13 cellular contexts compared by ENCODE assay signal in the genomic region with DNA sequence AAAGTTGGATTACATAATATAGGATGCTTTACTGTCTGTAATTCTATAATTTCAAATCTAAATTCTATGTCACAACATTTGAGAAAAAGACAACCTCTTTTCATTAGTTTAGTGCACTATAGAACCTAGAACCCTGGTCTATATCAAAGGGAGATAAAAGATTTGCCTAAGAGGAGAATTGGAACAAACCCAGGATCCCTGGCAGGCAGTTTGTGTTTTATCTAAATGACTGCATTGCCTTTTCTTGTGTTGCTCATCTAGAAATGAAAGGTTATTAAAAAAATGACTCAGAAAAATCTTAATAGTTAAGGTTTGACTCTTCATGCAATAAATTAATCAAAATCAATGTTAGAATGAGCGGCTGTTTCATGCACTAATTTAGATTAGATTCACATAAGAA.
"Had no signal": no experiment of that assay in that cellular context is flagged by ENCODE, and none has a peak within 500 bp of the region (broad histone marks: within the 10 kb centered on the region; RNA-seq: fewer than 3 reads in every experiment).

No MANE protein-coding gene starts in this region.

- H2AFZ ChIP-seq: hepatocyte had no signal

- H3K4me1 ChIP-seq: esophagus squamous epithelium had no signal

- H3K4me3 ChIP-seq: hepatocyte, lung, tibial artery had no signal

- H3K36me3 ChIP-seq: esophagus squamous epithelium, tibial artery had no signal

- H3K79me2 ChIP-seq: hepatocyte had no signal

- H3K9me3 ChIP-seq: esophagus squamous epithelium, tibial artery had no signal

- H3K27ac ChIP-seq: esophagus squamous epithelium, hepatocyte, tibial artery had no signal

- ATAC-seq: activated T-cell treated with anti-CD3 and anti-CD28 coated beads, Interleukin-2, amount 50 U/mL, for 72 hours; left cardiac atrium had no signal

- H3K27me3 ChIP-seq: hepatocyte, tibial artery had no signal

- DNase-seq: activated CD4-positive, alpha-beta T cell treated with anti-CD3 and anti-CD28 coated beads, Interleukin-2, amount 50 U/mL, for 4 hours; activated effector memory CD4-positive, alpha-beta T cell treated with anti-CD3 and anti-CD28 coated beads, Interleukin-2, amount 50 U/mL, for 16 hours; activated T-cell treated with anti-CD3 and anti-CD28 coated beads, Interleukin-2, amount 50 U/mL, for 72 hours; cerebellar nuclear complex; effector CD8-positive, alpha-beta T cell; esophagus squamous epithelium; foreskin fibroblast; left cardiac atrium; stimulated activated CD8-positive, alpha-beta memory T cell treated with anti-CD3 and anti-CD28 coated beads, Interleukin-4, amount 100 ng/mL, for 48 hours; stimulated activated naive CD4-positive, alpha-beta T cell; tibial artery had no signal
